8 cellular contexts compared by ENCODE assay signal in genomic region chr17:63549946-63550815, GRCh38. TPM values are rescaled to one million over a fixed set of nuclear protein-coding genes. Genes with fewer than 3 reads are reported as not detected.
DNase-seq lines count a peak whose midpoint lies in the region; ATAC-seq and TF ChIP-seq lines count a peak whose summit lies in the region.

DCAF7 (plus strand) TSS chr17:63550477; CDS start chr17:63550678, 201 bp downstream.

- H3K4me3 ChIP-seq in RWPE2 (ENCODE audit: severe bottlenecking) (peak within 1 kb of the TSS; percentile 69), fibroblast of mammary gland (ENCODE audit: control insufficient read depth, low read depth, low read length) (peak within 1 kb of the TSS; percentile 98)

- H3K9me3 ChIP-seq in RWPE2 (ENCODE audit: severe bottlenecking) = no peaks in the 10 kb centered on the region

- no peaks in the 10 kb centered on the region for H3K27me3 ChIP-seq in RWPE2 (ENCODE audit: insufficient read depth, poor library complexity, severe bottlenecking)

- H3K4me1 Mint-ChIP-seq in activated T-helper 2 cell treated with anti-CD3 and anti-CD28 coated beads, Interferon-gamma antibody, Interleukin-2, Interleukin-4, amounts not matched to agents 10 μg/mL and 5 μg/mL and 100 μg/mL, durations not matched to agents 14 hours and 24 hours and 36 hours (ENCODE audit: low read depth) = peaks cover 30% of the 10 kb centered on the region
- H3K4me1 Mint-ChIP-seq in natural killer cell = peaks cover 38 to 53% of the 10 kb centered on the region in 2 donors

- intact Hi-C loops in activated T-helper 2 cell treated with anti-CD3 and anti-CD28 coated beads, Interferon-gamma antibody, Interleukin-2, Interleukin-4, amounts not matched to agents 10 μg/mL and 5 μg/mL and 100 μg/mL, durations not matched to agents 14 hours and 24 hours and 36 hours (cut with micrococcal nuclease) = loop anchor here (1.0 to 2.0 kb wide), 7 partner anchors 23 to 293 kb away; partner anchors contain the start of genes CCDC47, MAP3K3, SMARCD2 and STRADA
- intact Hi-C loops in natural killer cell (cut with micrococcal nuclease) = loop anchor here (1.0 to 5.0 kb wide), 3 partner anchors 48 to 147 kb away; partner anchors contain the start of gene MAP3K3

- H3K4me3 Mint-ChIP-seq in activated T-helper 2 cell treated with anti-CD3 and anti-CD28 coated beads, Interferon-gamma antibody, Interleukin-2, Interleukin-4, amounts not matched to agents 10 μg/mL and 5 μg/mL and 100 μg/mL, durations not matched to agents 14 hours and 24 hours and 36 hours (ENCODE audit: low read depth) = peak within 1 kb of the TSS; percentile 93
- peak within 1 kb of the TSS; percentile 82 for H3K4me3 Mint-ChIP-seq in natural killer cell

- peaks cover 28% of the 10 kb centered on the region for H3K36me3 ChIP-seq in RWPE2 (ENCODE audit: low read depth)

- DNase-seq in EH (ENCODE audit: low read depth) (peak; percentile 100), H4 (ENCODE audit: low spot score) (peak; percentile 100), LoVo (ENCODE audit: low spot score) (peak; percentile 100), RWPE2 (ENCODE audit: low spot score) (peak; percentile 99), fibroblast of mammary gland (ENCODE audit: low read depth) (peak; percentile 100), natural killer cell (peak; percentile 98)
- peak; percentile 100 for DNase-seq in activated T-helper 2 cell treated with anti-CD3 and anti-CD28 coated beads, Interferon-gamma antibody, Interleukin-2, Interleukin-4, amounts not matched to agents 10 μg/mL and 5 μg/mL and 100 μg/mL, durations not matched to agents 14 hours and 24 hours and 36 hours (ENCODE audit: low spot score)
- peak; percentile 99 for DNase-seq in stimulated activated naive CD4-positive, alpha-beta T cell treated with Interleukin-2 at 50 U/mL for 16 hours (lab: John Stamatoyannopoulos, UW)

- peak within 1 kb of the TSS; percentile 65 for H3K27ac ChIP-seq in RWPE2 (ENCODE audit: poor library complexity, severe bottlenecking)

- TF ChIP-seq CTCF in RWPE2 (IDR thresholded peaks at IDR 0.05; ENCODE audit: poor library complexity, severe bottlenecking) (no peak), fibroblast of mammary gland (conservative IDR thresholded peaks at IDR 0.05; ENCODE audit: control insufficient read depth, insufficient read depth, low read depth, low read length) (no peak), natural killer cell (IDR thresholded peaks at IDR 0.05) (no peak)

- no peaks in the 10 kb centered on the region for H3K27me3 Mint-ChIP-seq in activated T-helper 2 cell treated with anti-CD3 and anti-CD28 coated beads, Interferon-gamma antibody, Interleukin-2, Interleukin-4, amounts not matched to agents 10 μg/mL and 5 μg/mL and 100 μg/mL, durations not matched to agents 14 hours and 24 hours and 36 hours (ENCODE audit: low read depth)
- H3K27me3 Mint-ChIP-seq in natural killer cell (ENCODE audit: low read depth in 2 of 2) = no peaks in the 10 kb centered on the region

- H3K9me3 Mint-ChIP-seq in activated T-helper 2 cell treated with anti-CD3 and anti-CD28 coated beads, Interferon-gamma antibody, Interleukin-2, Interleukin-4, amounts not matched to agents 10 μg/mL and 5 μg/mL and 100 μg/mL, durations not matched to agents 14 hours and 24 hours and 36 hours = no peaks in the 10 kb centered on the region
- H3K9me3 Mint-ChIP-seq in natural killer cell = no peaks in the 10 kb centered on the region

- H3K27ac Mint-ChIP-seq in activated T-helper 2 cell treated with anti-CD3 and anti-CD28 coated beads, Interferon-gamma antibody, Interleukin-2, Interleukin-4, amounts not matched to agents 10 μg/mL and 5 μg/mL and 100 μg/mL, durations not matched to agents 14 hours and 24 hours and 36 hours = peak within 1 kb of the TSS; percentile 97
- peak within 1 kb of the TSS; percentile 95 to 97 for H3K27ac Mint-ChIP-seq in natural killer cell

- ATAC-seq in RWPE2 (ENCODE audit: low read depth) = peak; percentile 91
- peak; percentile 90 to 98 (median 91) for ATAC-seq in natural killer cell

- peaks cover 34% of the 10 kb centered on the region for H3K36me3 Mint-ChIP-seq in activated T-helper 2 cell treated with anti-CD3 and anti-CD28 coated beads, Interferon-gamma antibody, Interleukin-2, Interleukin-4, amounts not matched to agents 10 μg/mL and 5 μg/mL and 100 μg/mL, durations not matched to agents 14 hours and 24 hours and 36 hours (ENCODE audit: low read depth)
- H3K36me3 Mint-ChIP-seq in natural killer cell = no peaks in the 10 kb centered on the region

- peaks cover 4% of the 10 kb centered on the region for H3K4me1 ChIP-seq in RWPE2 (ENCODE audit: insufficient read depth, poor library complexity, severe bottlenecking)

RNA-seq across cellular contexts. Expression of gene DCAF7, which starts in this region (rescaled TPM):
- 50.6 and 62.2 TPM in 2 replicates for total RNA-seq in H4 (2014; rRNA removed; shearing (Covaris generic))
- 118 and 119 TPM in 2 replicates for total RNA-seq in activated T-helper 2 cell treated with anti-CD3 and anti-CD28 coated beads, Interferon-gamma antibody, Interleukin-2, Interleukin-4, amounts not matched to agents 10 μg/mL and 5 μg/mL and 100 μg/mL, durations not matched to agents 14 hours and 24 hours and 36 hours
- total RNA-seq in natural killer cell = 10 to 100 TPM; 55.5 to 83.5 (median 72.2) TPM

Comparison
In these comparisons a context has a peak if more than half of its experiments do, and no peak if none do; other contexts are left out.
1. Peak in every context shown above with its lines: DNase-seq, ATAC-seq, H3K4me3 ChIP-seq and H3K27ac ChIP-seq.